In genomic region chr2:178858896-178859628, GRCh38 we compare ENCODE assay signal across 16 cellular contexts. TPM values are rescaled to one million over a fixed set of nuclear protein-coding genes. Genes with fewer than 3 reads are reported as not detected.
A peak's percentile ranks its signal among the peaks of the same experiment; 100 is the strongest.
DNase-seq lines count a peak whose midpoint lies in the region; ATAC-seq and TF ChIP-seq lines count a peak whose summit lies in the region.
"Had no signal": no experiment of that assay in that cellular context is flagged by ENCODE, and none has a peak within 500 bp of the region (broad histone marks: within the 10 kb centered on the region; RNA-seq: fewer than 3 reads in every experiment).

No MANE protein-coding gene starts in this region.

- in situ Hi-C loops in gastrocnemius medialis (cut with MboI; ENCODE audit: low sequenced_read_pairs in 4 of 4), result no loop called here

- H3K36me3 ChIP-seq in cardiac muscle cell (peaks cover 42% of the 10 kb centered on the region), heart left ventricle (no peaks in the 10 kb centered on the region), gastrocnemius medialis (no peaks in the 10 kb centered on the region), tibial nerve (no peaks in the 10 kb centered on the region), upper lobe of right lung (no peaks in the 10 kb centered on the region)
- H3K36me3 ChIP-seq: SJSA1 had no signal

- H3K9me3 ChIP-seq in cardiac muscle cell (ENCODE audit: low read depth) (no peaks in the 10 kb centered on the region), heart left ventricle (no peaks in the 10 kb centered on the region), gastrocnemius medialis (no peaks in the 10 kb centered on the region), tibial nerve (no peaks in the 10 kb centered on the region), upper lobe of right lung (no peaks in the 10 kb centered on the region)
- H3K9me3 ChIP-seq: SJSA1 had no signal

- no peak overlapping the region for H3K4me3 ChIP-seq in cardiac muscle cell
- no peak overlapping the region for H3K4me3 ChIP-seq in heart left ventricle
- H3K4me3 ChIP-seq in gastrocnemius medialis, result peak overlapping the region in 3 of 4 donors; percentile 6 to 33 (median 12)
- no peak overlapping the region for H3K4me3 ChIP-seq in tibial nerve
- no peak overlapping the region for H3K4me3 ChIP-seq in upper lobe of right lung
- H3K4me3 ChIP-seq: SJSA1 had no signal

- TF ChIP-seq POLR2A in heart left ventricle (IDR thresholded peaks at IDR 0.05), result no peak
- TF ChIP-seq POLR2A in gastrocnemius medialis (IDR thresholded peaks at IDR 0.05), result peak; percentile 19 to 30
- no peak for TF ChIP-seq POLR2A in tibial nerve (IDR thresholded peaks at IDR 0.05)

- H3K27ac ChIP-seq in cardiac muscle cell (peak overlapping the region; percentile 22), heart left ventricle (peak overlapping the region; percentile 47 to 96 (median 92)), gastrocnemius medialis (peak overlapping the region; percentile 96 to 99 (median 98)), tibial nerve (peak overlapping the region in 2 of 4 donors; percentile 2 to 73), upper lobe of right lung (no peak overlapping the region)
- H3K27ac ChIP-seq: SJSA1 had no signal

- no peak for TF ChIP-seq EP300 in tibial nerve (IDR thresholded peaks at IDR 0.05)

- peak in 2 of 4 donors; percentile 33 to 40 for ATAC-seq in heart left ventricle
- peak; percentile 50 to 64 for ATAC-seq in gastrocnemius medialis
- no peak for ATAC-seq in upper lobe of right lung

- intact Hi-C loops in cardiac septum (cut with DNase I), result no loop called here
- intact Hi-C loops in heart left ventricle (cut with DNase I), result no loop called here
- intact Hi-C loops in gastrocnemius medialis (cut with DNase I; ENCODE audit: low total_unique reads), result no loop called here
- intact Hi-C loops in upper lobe of right lung (cut with DNase I), result no loop called here

- peaks cover 38% of the 10 kb centered on the region for H3K4me1 ChIP-seq in cardiac muscle cell (ENCODE audit: low read depth)
- H3K4me1 ChIP-seq in heart left ventricle, result peaks cover 0 to 59% (median 35%) of the 10 kb centered on the region in 12 donors
- peaks cover 59 to 80% of the 10 kb centered on the region in 2 donors for H3K4me1 ChIP-seq in gastrocnemius medialis
- H3K4me1 ChIP-seq in tibial nerve, result peaks cover 0 to 22% (median 7%) of the 10 kb centered on the region in 4 donors
- H3K4me1 ChIP-seq in upper lobe of right lung, result peaks cover 1% of the 10 kb centered on the region

- H3K27me3 ChIP-seq in cardiac muscle cell (no peaks in the 10 kb centered on the region), heart left ventricle (no peaks in the 10 kb centered on the region), gastrocnemius medialis (no peaks in the 10 kb centered on the region), tibial nerve (no peaks in the 10 kb centered on the region), upper lobe of right lung (no peaks in the 10 kb centered on the region)
- H3K27me3 ChIP-seq: SJSA1 had no signal

- TF ChIP-seq CTCF in cardiac muscle cell (IDR thresholded peaks at IDR 0.05; ENCODE audit: low read depth, low read length) (no peak), heart left ventricle (IDR thresholded peaks at IDR 0.05) (no peak), gastrocnemius medialis (IDR thresholded peaks at IDR 0.05 in 4 of 5, conservative IDR thresholded peaks at IDR 0.05 in 1 of 5) (no peak), tibial nerve (IDR thresholded peaks at IDR 0.05) (no peak), upper lobe of right lung (IDR thresholded peaks at IDR 0.05) (no peak)

- DNase-seq in cardiac muscle cell (ENCODE audit: low read depth in 1 of 2, low spot score in 1 of 2), result no peak
- no peak for DNase-seq in cardiac septum (ENCODE audit: low spot score)
- DNase-seq in heart left ventricle, result peak in 2 of 5 donors; percentile 38 to 43
- peak; percentile 65 to 77 for DNase-seq in gastrocnemius medialis
- DNase-seq in HPDE6-E6E7 (ENCODE audit: extremely low spot score), result no peak
- DNase-seq in DMS153 treated with DMSO at 0.1 percent for 48 hours (lab: John Stamatoyannopoulos, UW; ENCODE audit: unreplicated experiment), result no peak
- DNase-seq in tibial nerve (ENCODE audit: low spot score in 2 of 2), result no peak
- no peak for DNase-seq in upper lobe of right lung
- DNase-seq: C1 segment of cervical spinal cord, DMS153, H9, Karpas-422, NCI-H1105 treated with DMSO at 0.1 percent for 48 hours, NCI-H187 treated with DMSO at 0.1 percent for 48 hours, NCI-H2171 had no signal

- 48 to 59% (median 54%) methylated on average over 4 of the region's 4 CpGs for WGBS in heart left ventricle, 4 donors
- 54 to 55% methylated on average over 4 of the region's 4 CpGs for WGBS in tibial nerve, 2 donors

RNA-seq across cellular contexts. Expression of gene TTN, which starts 51.8 kb away (rescaled TPM):
- total RNA-seq in cardiac muscle cell, result 473 and 1,214 TPM in 2 replicates
- polyA plus RNA-seq in cardiac muscle cell, result 1,208 and 1,558 TPM in 2 replicates
- 4,176 TPM for total RNA-seq in cardiac septum
- total RNA-seq in heart left ventricle, result 1,000 to 10,000 TPM; 2,645 to 4,653 (median 3,666) TPM
- 100 to 1,000 TPM; 136 to 653 TPM for polyA plus RNA-seq in heart left ventricle
- 1,000 to 10,000 TPM; 4,552 to 9,701 (median 7,268) TPM for total RNA-seq in gastrocnemius medialis
- total RNA-seq in tibial nerve, result 10 to 100 TPM in 2 of 4 donors, 1 to 10 TPM in 2; 4.7 to 15.5 (median 9.2) TPM
- 19.6 TPM for total RNA-seq in upper lobe of right lung

Comparison
In these comparisons a context has a peak if more than half of its experiments do, and no peak if none do; other contexts are left out.
1. DNase-seq: peak in gastrocnemius medialis (2 of 2); none in cardiac muscle cell (0 of 2), cardiac septum (single experiment), HPDE6-E6E7 (single experiment), DMS153 treated with DMSO at 0.1 percent for 48 hours (single experiment), tibial nerve (0 of 2) and upper lobe of right lung (single experiment).
2. H3K4me3 ChIP-seq: peak in gastrocnemius medialis (3 of 4); none in cardiac muscle cell (single experiment), heart left ventricle (0 of 12), tibial nerve (0 of 4) and upper lobe of right lung (single experiment).
3. POLR2A ChIP-seq: peak in gastrocnemius medialis (2 of 2); none in heart left ventricle (0 of 2) and tibial nerve (0 of 2).
4. RNA of gene TTN, which starts 51.8 kb away (total RNA-seq): 4,552 to 9,701 TPM in gastrocnemius medialis, 4,176 TPM in cardiac septum (single experiment), 2,645 to 4,653 TPM in heart left ventricle and 473 to 1,214 TPM in cardiac muscle cell; 19.6 TPM in upper lobe of right lung (single experiment) and 4.7 to 15.5 TPM in tibial nerve; every median in the first group is over 10 times any median in the second.